ENCODE assay signal across 11 cellular contexts in genomic region chr15:62444104-62445027, GRCh38. TPM values are rescaled to one million over a fixed set of nuclear protein-coding genes. Genes with fewer than 3 reads are reported as not detected.
DNase-seq lines count a peak whose midpoint lies in the region; ATAC-seq and TF ChIP-seq lines count a peak whose summit lies in the region.
"Had no signal": no experiment of that assay in that cellular context is flagged by ENCODE, and none has a peak within 500 bp of the region (broad histone marks: within the 10 kb centered on the region; RNA-seq: fewer than 3 reads in every experiment).

No MANE protein-coding gene starts in this region.

- DNase-seq in AG20443 (ENCODE audit: low spot score), result peak; percentile 91
- DNase-seq in NCI-H2227 (lab: John Stamatoyannopoulos, UW; ENCODE audit: unreplicated experiment), result peak; percentile 15
- DNase-seq in epithelial cell of prostate (ENCODE audit: low read depth, low spot score), result peak; percentile 82
- DNase-seq in neural progenitor cell (ENCODE audit: low spot score), result no peak
- DNase-seq: activated effector memory CD4-positive, alpha-beta T cell treated with Interleukin-2 at 50 U/mL for 16 hours; DMS 273 treated with DMSO at 0.1 percent for 48 hours; T-helper 1 cell had no signal

- no peak overlapping the region for H3K4me3 Mint-ChIP-seq in neural progenitor cell

- H2AFZ ChIP-seq in neural progenitor cell (replicated peaks), result no peak overlapping the region

- no peaks in the 10 kb centered on the region for H3K9me3 Mint-ChIP-seq in neural progenitor cell

- no peaks in the 10 kb centered on the region for H3K36me3 Mint-ChIP-seq in neural progenitor cell

- no peaks in the 10 kb centered on the region for H3F3A ChIP-seq in neural progenitor cell (ENCODE audit: low read depth)

- peaks cover 27% of the 10 kb centered on the region for H3K4me1 Mint-ChIP-seq in neural progenitor cell

- H3K4me1 ChIP-seq in neural progenitor cell, result peaks cover 3% of the 10 kb centered on the region

- H3K27me3 Mint-ChIP-seq in neural progenitor cell (ENCODE audit: insufficient read depth, low read depth), result no peaks in the 10 kb centered on the region

- H4K20me1 ChIP-seq in neural progenitor cell (ENCODE audit: low read depth), result no peaks in the 10 kb centered on the region

- ATAC-seq in GM21619 (IDR thresholded peaks at IDR 0.05; ENCODE audit: unreplicated experiment) (no peak), GM18511 (IDR thresholded peaks at IDR 0.05; ENCODE audit: unreplicated experiment) (no peak), GM18867 (IDR thresholded peaks at IDR 0.05; ENCODE audit: unreplicated experiment) (no peak), HG02884 (IDR thresholded peaks at IDR 0.05; ENCODE audit: unreplicated experiment) (no peak)

- H3K27ac Mint-ChIP-seq in neural progenitor cell, result peak overlapping the region; percentile 5

- H3K36me3 ChIP-seq in neural progenitor cell, result no peaks in the 10 kb centered on the region

- H3K27me3 ChIP-seq in neural progenitor cell, result no peaks in the 10 kb centered on the region

- H3K4me2 ChIP-seq in neural progenitor cell, result no peak overlapping the region

- H3K27ac ChIP-seq in epithelial cell of prostate (peak overlapping the region; percentile 17), neural progenitor cell (no peak overlapping the region)

- no peak overlapping the region for H3K4me3 ChIP-seq in neural progenitor cell

- no peak overlapping the region for H3K9ac ChIP-seq in neural progenitor cell

- TF ChIP-seq CTCF in neural progenitor cell (IDR thresholded peaks at IDR 0.05), result no peak

- H3K9me3 ChIP-seq in neural progenitor cell (ENCODE audit: low read depth), result no peaks in the 10 kb centered on the region

- H3K79me2 ChIP-seq in neural progenitor cell (ENCODE audit: low read depth), result no peaks in the 10 kb centered on the region

RNA-seq across cellular contexts. Expression of gene TLN2, which starts 54.0 kb away (rescaled TPM):
- 11.7 and 15.6 TPM in 2 replicates for total RNA-seq in neural progenitor cell (ENCODE audit: low replicate concordance)
